In genomic region chr6:131807321-131807643, GRCh38 we compare ENCODE assay signal across 1 cellular context.
TF ChIP-seq lines count a peak whose summit lies in the region.

No MANE protein-coding gene starts in this region.

TF ChIP-seq in GM12878, 131 proteins besides CTCF, POLR2A, EP300 and RAD21 (continued from another document):
- no peak for TF ChIP-seq ZBTB11 (CRISPR knock-in tag; IDR thresholded peaks at IDR 0.05)
- TF ChIP-seq TARDBP (IDR thresholded peaks at IDR 0.05; ENCODE audit: borderline replicate concordance): no peak
- TF ChIP-seq JUNB (IDR thresholded peaks at IDR 0.05): no peak
- TF ChIP-seq ZNF217 (IDR thresholded peaks at IDR 0.05): no peak
- no peak for TF ChIP-seq HDAC2 (IDR thresholded peaks at IDR 0.05)
- no peak for TF ChIP-seq ZBTB40 (IDR thresholded peaks at IDR 0.05; ENCODE audit: borderline replicate concordance)
- TF ChIP-seq SPI1 (IDR thresholded peaks at IDR 0.05; ENCODE audit: borderline replicate concordance, insufficient read depth, low read depth, low read length): no peak
